In the genomic region with DNA sequence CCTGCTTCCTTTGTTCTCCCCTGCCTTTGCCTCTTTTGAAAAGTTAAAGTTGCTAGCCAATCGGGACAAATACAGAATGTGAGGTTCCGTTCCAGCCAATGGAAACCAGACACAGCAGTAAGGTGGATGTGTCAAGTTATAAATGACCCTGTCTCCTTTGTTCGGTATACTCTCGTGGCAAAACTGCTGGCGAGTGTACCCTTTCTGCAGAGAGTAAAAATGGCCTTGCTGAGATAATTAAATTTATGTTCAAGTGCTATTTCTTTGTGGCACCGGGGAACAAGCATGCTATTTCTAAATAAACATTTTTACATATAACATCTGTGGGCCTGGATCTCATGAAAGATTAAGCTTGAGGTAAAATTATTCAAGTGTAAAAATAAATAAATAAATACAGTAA, we compare ENCODE assay signal across 34 cellular contexts.
"Had no signal": no experiment of that assay in that cellular context is flagged by ENCODE, and none has a peak within 500 bp of the region (broad histone marks: within the 10 kb centered on the region; RNA-seq: fewer than 3 reads in every experiment).

No MANE protein-coding gene starts in this region.

- H3K4me3 Mint-ChIP-seq: activated CD8-positive, alpha-beta T cell treated with anti-CD3 and anti-CD28 coated beads for 36 hours; activated naive CD4-positive, alpha-beta T cell treated with anti-CD3 and anti-CD28 coated beads, Interleukin-2, amount 50 U/mL, for 24 hours; activated naive CD8-positive, alpha-beta T cell treated with anti-CD3 and anti-CD28 coated beads, Interleukin-2, amount 10 ng/mL, durations not matched to agents 7 days and 5 days; activated T-cell treated with anti-CD3 and anti-CD28 coated beads, Interleukin-2, amount 50 U/mL, for 24 hours; T-helper 1 cell treated with Interleukin-12 subunit alpha and Interleukin-12 subunit beta and Interleukin-4 antibody, amounts not matched to agents 30 μg/mL and 1 μg/mL, for 36 hours; T-helper 2 cell treated with Interferon-gamma antibody and Interleukin-4, amounts not matched to agents 5 μg/mL and 100 μg/mL, for 36 hours had no signal

- H3K4me2 ChIP-seq: SK-N-SH had no signal

- DNase-seq: activated CD4-positive, alpha-beta T cell treated with anti-CD3 and anti-CD28 coated beads for 1 hour; activated CD4-positive, alpha-beta T cell treated with anti-CD3 and anti-CD28 coated beads for 48 hours; activated CD4-positive, CD25-positive, alpha-beta regulatory T cell; activated CD8-positive, alpha-beta T cell treated with anti-CD3 and anti-CD28 coated beads for 36 hours; activated gamma-delta T cell; activated naive CD4-positive, alpha-beta T cell treated with Interleukin-2 at 50 U/mL for 16 hours; activated naive CD8-positive, alpha-beta T cell treated with anti-CD3 and anti-CD28 coated beads, Interleukin-2, amount 10 ng/mL, durations not matched to agents 7 days and 5 days; activated T-cell treated with anti-CD3 and anti-CD28 coated beads, Interleukin-2, amount 50 U/mL, for 24 hours; amygdala; body of pancreas; caudate nucleus; cerebellar nuclear complex; Kasumi-1; KG1; MG63; NCI-H1048; NCI-H1436 treated with DMSO at 0.1 percent for 48 hours; NCI-H1694 treated with DMSO at 0.1 percent for 48 hours; NCI-H2029; NCI-H345; NCI-H524 treated with DMSO at 0.1 percent for 48 hours; NK-92 treated with Interleukin-12 subunit alpha and Interleukin-12 subunit beta, amount 100 ng/mL, for 24 hours; PC-3; Peyer's patch; RPMI8226; SHP77 treated with DMSO at 0.1 percent for 48 hours; SK-N-SH had no signal

- H3K27me3 Mint-ChIP-seq: activated CD8-positive, alpha-beta T cell treated with anti-CD3 and anti-CD28 coated beads for 36 hours; activated naive CD4-positive, alpha-beta T cell treated with anti-CD3 and anti-CD28 coated beads, Interleukin-2, amount 50 U/mL, for 24 hours; activated naive CD8-positive, alpha-beta T cell treated with anti-CD3 and anti-CD28 coated beads, Interleukin-2, amount 10 ng/mL, durations not matched to agents 7 days and 5 days; activated T-cell treated with anti-CD3 and anti-CD28 coated beads, Interleukin-2, amount 50 U/mL, for 24 hours had no signal

- H3K27ac Mint-ChIP-seq: activated CD8-positive, alpha-beta T cell treated with anti-CD3 and anti-CD28 coated beads for 36 hours; activated naive CD4-positive, alpha-beta T cell treated with anti-CD3 and anti-CD28 coated beads, Interleukin-2, amount 50 U/mL, for 24 hours; activated naive CD8-positive, alpha-beta T cell treated with anti-CD3 and anti-CD28 coated beads, Interleukin-2, amount 10 ng/mL, durations not matched to agents 7 days and 5 days; activated T-cell treated with anti-CD3 and anti-CD28 coated beads, Interleukin-2, amount 50 U/mL, for 24 hours; activated T-helper 2 cell treated with anti-CD3 and anti-CD28 coated beads, Interferon-gamma antibody, Interleukin-2, Interleukin-4, amounts not matched to agents 10 μg/mL and 5 μg/mL and 100 μg/mL, durations not matched to agents 14 hours and 24 hours and 36 hours; T-helper 1 cell treated with Interleukin-12 subunit alpha and Interleukin-12 subunit beta and Interleukin-4 antibody, amounts not matched to agents 30 μg/mL and 1 μg/mL, for 36 hours; T-helper 2 cell treated with Interferon-gamma antibody and Interleukin-4, amounts not matched to agents 5 μg/mL and 100 μg/mL, for 36 hours had no signal

- H3K27ac ChIP-seq: body of pancreas, Peyer's patch, SJSA1 had no signal

- FAIRE-seq: astrocyte, bronchial epithelial cell had no signal

- H3K4me3 ChIP-seq: body of pancreas, MG63, Peyer's patch, SJSA1 had no signal

- H3K27me3 ChIP-seq: body of pancreas, MG63, Peyer's patch, SJSA1 had no signal

- H3K9ac ChIP-seq: SK-N-SH had no signal

- H3K9me3 ChIP-seq: body of pancreas, MG63, Peyer's patch, SJSA1, SK-N-SH had no signal

- H3K9me3 Mint-ChIP-seq: activated naive CD4-positive, alpha-beta T cell treated with anti-CD3 and anti-CD28 coated beads, Interleukin-2, amount 50 U/mL, for 24 hours had no signal

- ATAC-seq: activated CD8-positive, alpha-beta T cell treated with anti-CD3 and anti-CD28 coated beads for 36 hours; body of pancreas; PC-3 had no signal

- H3K4me1 ChIP-seq: body of pancreas, Peyer's patch, SJSA1 had no signal
